ENCODE assay signal across 8 cellular contexts in the genomic region with DNA sequence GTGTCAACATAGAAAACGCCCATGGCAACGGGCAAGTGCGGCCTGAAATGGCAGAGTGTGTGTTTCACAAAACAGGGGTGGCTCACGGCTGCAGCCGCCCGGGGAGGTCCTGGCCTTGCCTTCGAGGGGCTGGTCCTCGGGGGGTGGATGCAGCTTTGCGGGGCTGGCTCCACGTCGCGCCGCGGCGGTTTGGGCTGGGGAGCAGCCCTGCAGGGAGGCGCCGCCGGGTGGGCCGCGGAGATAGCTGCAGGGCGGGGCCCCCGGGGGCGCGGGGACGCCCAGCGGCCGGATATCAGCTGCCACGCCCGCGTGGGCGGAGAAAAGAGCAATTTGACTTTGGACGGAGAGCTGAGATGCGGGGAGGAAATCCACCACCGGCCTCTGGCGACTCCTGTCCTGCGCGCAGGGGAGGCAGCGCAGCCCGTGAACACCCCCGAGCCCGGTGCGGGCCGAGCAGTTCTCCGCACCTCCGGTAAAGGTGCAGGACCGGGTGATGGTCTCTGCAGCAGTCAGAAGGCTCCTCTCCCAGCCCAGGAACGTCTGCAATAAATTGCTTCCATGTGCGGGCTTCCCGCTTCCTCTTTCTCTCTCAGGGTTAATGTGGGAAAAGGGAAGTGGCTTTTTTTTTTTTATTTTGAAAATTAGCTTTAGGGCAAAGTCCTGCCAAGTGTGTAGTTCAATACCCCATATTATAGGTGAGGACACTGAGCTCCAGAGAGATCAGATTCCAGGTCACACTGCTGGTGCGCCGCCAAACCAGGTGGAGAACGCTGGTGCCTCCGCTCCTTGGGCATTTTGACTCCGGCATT.
DNase-seq lines count a peak whose midpoint lies in the region; ATAC-seq and TF ChIP-seq lines count a peak whose summit lies in the region.

No MANE protein-coding gene starts in this region.

- no peaks in the 10 kb centered on the region for H3K36me3 Mint-ChIP-seq in progenitor cell of endocrine pancreas (ENCODE audit: insufficient read depth)

- intact Hi-C loops in Right ventricle myocardium inferior (cut with DNase I), result loop anchor here (2.0 to 5.0 kb wide), 3 partner anchors 44 to 111 kb away; partner anchors contain the start of gene ARF6

- peak overlapping the region; percentile 73 for H3K4me3 Mint-ChIP-seq in progenitor cell of endocrine pancreas (ENCODE audit: low read depth)

- 6% methylated on average over 54 of the region's 54 CpGs for WGBS in urinary bladder

- no peaks in the 10 kb centered on the region for H3K9me3 Mint-ChIP-seq in progenitor cell of endocrine pancreas (ENCODE audit: low read depth)

- H3K4me3 ChIP-seq in HUES48 (ENCODE audit: low read depth, low read length) (peak overlapping the region; percentile 55), urinary bladder (ENCODE audit: low read depth, low read length) (peak overlapping the region; percentile 55)

- H3K27me3 ChIP-seq in HUES48 (ENCODE audit: control insufficient read depth, insufficient read depth, low read length), result peaks cover 37% of the 10 kb centered on the region

- peaks cover 18% of the 10 kb centered on the region for H3K27me3 Mint-ChIP-seq in progenitor cell of endocrine pancreas

- H3K4me1 ChIP-seq in HUES48 (ENCODE audit: control insufficient read depth, insufficient read depth, low read length), result peaks cover 40% of the 10 kb centered on the region
- no peaks in the 10 kb centered on the region for H3K4me1 ChIP-seq in urinary bladder (ENCODE audit: insufficient read depth)

- no peak overlapping the region for H3K27ac ChIP-seq in HUES48 (ENCODE audit: low read depth, low read length)
- peak overlapping the region; percentile 76 for H3K27ac ChIP-seq in urinary bladder (ENCODE audit: low read depth)

- peak; percentile 46 for ATAC-seq in GM21381 (IDR thresholded peaks at IDR 0.05; ENCODE audit: unreplicated experiment)
- ATAC-seq in Right ventricle myocardium inferior, result peak; percentile 76

- DNase-seq in DMS153 treated with DMSO at 0.1 percent for 48 hours (lab: John Stamatoyannopoulos, UW; ENCODE audit: unreplicated experiment) (peak; percentile 43), SHP77 treated with DMSO at 0.1 percent for 48 hours (lab: John Stamatoyannopoulos, UW) (peak; percentile 36), Right ventricle myocardium inferior (ENCODE audit: missing footprints) (peak; percentile 92), progenitor cell of endocrine pancreas (ENCODE audit: low spot score, unreplicated experiment) (peak; percentile 36)
- DNase-seq in activated gamma-delta T cell treated with anti-CD3 and anti-CD28 coated beads, Interleukin-2, amount 50 U/mL, for 16 hours (ENCODE audit: low read depth), result peak; percentile 59

- no peak overlapping the region for H3K9ac ChIP-seq in HUES48 (ENCODE audit: low read depth, low read length)

- TF ChIP-seq CTCF in progenitor cell of endocrine pancreas (IDR thresholded peaks at IDR 0.05; ENCODE audit: unreplicated experiment), result no peak

- peak overlapping the region; percentile 52 for H3K27ac Mint-ChIP-seq in progenitor cell of endocrine pancreas

- H3K9me3 ChIP-seq in HUES48 (ENCODE audit: control insufficient read depth, insufficient read depth, low read length), result no peaks in the 10 kb centered on the region

- H3K4me1 Mint-ChIP-seq in progenitor cell of endocrine pancreas (ENCODE audit: low read depth), result peaks cover 39% of the 10 kb centered on the region

- H3K36me3 ChIP-seq in HUES48 (ENCODE audit: control insufficient read depth, insufficient read depth, low read length), result no peaks in the 10 kb centered on the region
- H3K36me3 ChIP-seq in urinary bladder (ENCODE audit: insufficient read depth), result no peaks in the 10 kb centered on the region

Comparison
In these comparisons a context has a peak if more than half of its experiments do, and no peak if none do; other contexts are left out.
1. DNase-seq: peak in every context shown above with its lines; median percentile 92 in Right ventricle myocardium inferior; 59 in activated gamma-delta T cell treated with anti-CD3 and anti-CD28 coated beads, Interleukin-2, amount 50 U/mL, for 16 hours; 43 in DMS153 treated with DMSO at 0.1 percent for 48 hours; 36 in SHP77 treated with DMSO at 0.1 percent for 48 hours; 36 in progenitor cell of endocrine pancreas.